ENCODE assay signal across 16 cellular contexts in genomic region chr2:102106133-102106556, GRCh38. TPM values are rescaled to one million over a fixed set of nuclear protein-coding genes. Genes with fewer than 3 reads are reported as not detected.
A peak's percentile ranks its signal among the peaks of the same experiment; 100 is the strongest.
DNase-seq lines count a peak whose midpoint lies in the region; ATAC-seq, FAIRE-seq and TF ChIP-seq lines count a peak whose summit lies in the region.
"Had no signal": no experiment of that assay in that cellular context is flagged by ENCODE, and none has a peak within 500 bp of the region (broad histone marks: within the 10 kb centered on the region; RNA-seq: fewer than 3 reads in every experiment).

No MANE protein-coding gene starts in this region.

- no peaks in the 10 kb centered on the region for H3K79me2 ChIP-seq in endothelial cell of umbilical vein (ENCODE audit: control insufficient read depth, insufficient read depth, low read length)

- no peaks in the 10 kb centered on the region for H3K27me3 ChIP-seq in endothelial cell of umbilical vein (ENCODE audit: control insufficient read depth in 2 of 2, insufficient read depth in 2 of 2, low read length in 2 of 2)
- no peaks in the 10 kb centered on the region for H3K27me3 ChIP-seq in lower lobe of right lung (ENCODE audit: low read depth)
- H3K27me3 ChIP-seq: BLaER1 treated with 17β-estradiol and CSF1 and Interleukin-3, amounts not matched to agents 10 nM and 100 nM had no signal

- DNase-seq in A549 (ENCODE audit: low read depth in 1 of 2, low spot score in 1 of 2) (peak; percentile 58 to 87), HFFc6 (peak; percentile 35), endothelial cell of umbilical vein (ENCODE audit: low read depth, low spot score) (no peak), lower lobe of right lung (no peak), NCI-H446 treated with DMSO at 0.1 percent for 48 hours (lab: John Stamatoyannopoulos, UW) (no peak), NCI-H2029 treated with DMSO at 0.1 percent for 48 hours (lab: John Stamatoyannopoulos, UW) (no peak), NCI-H187 treated with DMSO at 0.1 percent for 48 hours (lab: John Stamatoyannopoulos, UW) (no peak), NCI-H146 (lab: John Stamatoyannopoulos, UW) (no peak)
- DNase-seq: activated CD8-positive, alpha-beta memory T cell treated with anti-CD3 and anti-CD28 coated beads, Interleukin-2, amount 50 U/mL, for 48 hours; naive B cell; NCI-H1105; NK-92 treated with Interleukin-12 subunit alpha and Interleukin-12 subunit beta, amount 100 ng/mL, for 24 hours; stimulated activated CD4-positive, alpha-beta T cell treated with anti-CD3 and anti-CD28 coated beads, Interleukin-4, amount 100 ng/mL, for 24 hours had no signal

- TF ChIP-seq CTCF in A549 (IDR thresholded peaks at IDR 0.05) (no peak), HFFc6 (IDR thresholded peaks at IDR 0.05) (no peak), endothelial cell of umbilical vein (IDR thresholded peaks at IDR 0.05; ENCODE audit: extremely low read depth in 1 of 2, insufficient read depth in 1 of 2, low read depth in 1 of 2, low read length in 2 of 2) (no peak), lower lobe of right lung (IDR thresholded peaks at IDR 0.05) (no peak)

- H3K4me2 ChIP-seq in A549 (peak overlapping the region; percentile 74), endothelial cell of umbilical vein (ENCODE audit: insufficient read depth, low read length) (no peak overlapping the region)

- ATAC-seq in A549: peak; percentile 71 to 80
- peak; percentile 60 to 66 for ATAC-seq in lower lobe of right lung

- H2AFZ ChIP-seq in endothelial cell of umbilical vein (ENCODE audit: low read depth, low read length): no peak overlapping the region

- BruUV-seq in endothelial cell of umbilical vein (replicated peaks; lab: Mats Ljungman, UMichigan): no TSS peak

- H3K27ac ChIP-seq in A549 (peak overlapping the region; percentile 96 to 97), endothelial cell of umbilical vein (ENCODE audit: insufficient read depth, low read depth, low read length) (no peak overlapping the region), lower lobe of right lung (peak overlapping the region; percentile 37)
- H3K27ac ChIP-seq: BLaER1 treated with 17β-estradiol and CSF1 and Interleukin-3, amounts not matched to agents 10 nM and 100 nM had no signal

- CTCF ChIA-PET in A549 (lab: Yijun Ruan, JAX): interaction anchor here (1.3 to 3.7 kb wide), 7 partner anchors 14 to 134 kb away, joined by 4 to 29 read pairs (median 8); partner anchors contain the start of gene IL1R1
- CTCF ChIA-PET in endothelial cell of umbilical vein (lab: Charles Lee): interaction anchor here (1.0 to 3.8 kb wide), 4 partner anchors 12 to 134 kb away, joined by 3 to 20 read pairs (median 5); no protein-coding TSS in a partner anchor

- H3K36me3 ChIP-seq in endothelial cell of umbilical vein (ENCODE audit: control insufficient read depth in 2 of 2, extremely low read depth in 1 of 2, insufficient read depth in 2 of 2, low read length in 2 of 2): no peaks in the 10 kb centered on the region
- no peaks in the 10 kb centered on the region for H3K36me3 ChIP-seq in lower lobe of right lung
- H3K36me3 ChIP-seq: BLaER1 treated with 17β-estradiol and CSF1 and Interleukin-3, amounts not matched to agents 10 nM and 100 nM had no signal

- no peak overlapping the region for H3K9ac ChIP-seq in endothelial cell of umbilical vein (replicated peaks; ENCODE audit: extremely low read depth, insufficient read depth, low read length)
- H3K9ac ChIP-seq: BLaER1 treated with 17β-estradiol and CSF1 and Interleukin-3, amounts not matched to agents 10 nM and 100 nM had no signal

- H3K4me1 Mint-ChIP-seq in HFFc6 (ENCODE audit: low read depth): peaks cover 47% of the 10 kb centered on the region

- H4K20me1 ChIP-seq in endothelial cell of umbilical vein (replicated peaks; ENCODE audit: control insufficient read depth, extremely low read depth, insufficient read depth, low read length): no peaks in the 10 kb centered on the region
- H4K20me1 ChIP-seq: BLaER1 treated with 17β-estradiol and CSF1 and Interleukin-3, amounts not matched to agents 10 nM and 100 nM had no signal

- H3K27ac Mint-ChIP-seq in HFFc6: no peak overlapping the region
- H3K27ac Mint-ChIP-seq: naive B cell; T-helper 2 cell treated with Interferon-gamma antibody and Interleukin-4, amounts not matched to agents 5 μg/mL and 100 μg/mL, for 36 hours had no signal

- H3K4me3 Mint-ChIP-seq in HFFc6: peak overlapping the region; percentile 92
- H3K4me3 Mint-ChIP-seq: central memory CD8-positive, alpha-beta T cell; T-helper 2 cell treated with Interferon-gamma antibody and Interleukin-4, amounts not matched to agents 5 μg/mL and 100 μg/mL, for 36 hours had no signal

- peak in 1 of 2 experiments; percentile 40; a peak in 3 of 5 replicates for TF ChIP-seq RAD21 in A549 (conservative IDR thresholded peaks at IDR 0.05 in 1 of 2, IDR thresholded peaks at IDR 0.05 in 1 of 2)

- intact Hi-C loops in endothelial cell of umbilical vein (cut with micrococcal nuclease): loop anchor here (5.0 kb wide), 1 partner anchor 136 kb away; no protein-coding TSS in a partner anchor
- intact Hi-C loops in lower lobe of right lung (cut with DNase I): no loop called here

- H3K36me3 Mint-ChIP-seq in HFFc6 (ENCODE audit: low read depth): no peaks in the 10 kb centered on the region; the same call in 1 of the 2 replicates

- peaks cover 69% of the 10 kb centered on the region for H3K4me1 ChIP-seq in A549
- peaks cover 10% of the 10 kb centered on the region for H3K4me1 ChIP-seq in endothelial cell of umbilical vein (ENCODE audit: control insufficient read depth, extremely low read depth, insufficient read depth, low read length)
- H3K4me1 ChIP-seq in lower lobe of right lung: peaks cover 61% of the 10 kb centered on the region

- 2% methylated on average over 5 of the region's 5 CpGs for WGBS in A549 (ENCODE audit: missing lambda C conversion rate)

- no peaks in the 10 kb centered on the region for H3K9me1 ChIP-seq in endothelial cell of umbilical vein (replicated peaks; ENCODE audit: control insufficient read depth, extremely low read depth, insufficient read depth, low read length)

- H3K4me3 ChIP-seq in A549 (peak overlapping the region; percentile 41; the same call in 2 of the 3 replicates), endothelial cell of umbilical vein (replicated peaks in 1 of 3; ENCODE audit: insufficient read depth in 1 of 3, low read depth in 1 of 3, low read length in 3 of 3) (no peak overlapping the region), lower lobe of right lung (peak overlapping the region; percentile 45)
- H3K4me3 ChIP-seq: BLaER1 treated with 17β-estradiol and CSF1 and Interleukin-3, amounts not matched to agents 10 nM and 100 nM had no signal

- no peaks in the 10 kb centered on the region for H3K9me3 Mint-ChIP-seq in HFFc6
- H3K9me3 Mint-ChIP-seq: central memory CD8-positive, alpha-beta T cell had no signal

- no peaks in the 10 kb centered on the region for H3K27me3 Mint-ChIP-seq in HFFc6 (ENCODE audit: insufficient read depth)

- TF ChIP-seq EP300 in A549 (IDR thresholded peaks at IDR 0.05): peak; percentile 52 to 65; a peak in 2 of 5 replicates

- dilution Hi-C loops in endothelial cell of umbilical vein (cut with MboI; ENCODE audit: extremely low pct_ligation_motif_present, low sequenced_read_pairs): no loop called here

- TF ChIP-seq POLR2A in A549 (IDR thresholded peaks at IDR 0.05; ENCODE audit: low read length) (no peak), endothelial cell of umbilical vein (IDR thresholded peaks at IDR 0.05; ENCODE audit: low read depth, low read length) (no peak)

- POLR2A ChIA-PET in A549 (lab: Yijun Ruan, JAX) (interaction anchor here (0.5 to 3.1 kb wide), 5 partner anchors 24 to 135 kb away, joined by 3 to 16 read pairs (median 5); partner anchors contain the start of gene IL1R1), endothelial cell of umbilical vein (lab: Charles Lee) (no interaction called here)

- H3K9me3 ChIP-seq in A549: 0 out of 3 replicates have a peak, but pooled peaks cover 2% of the 10 kb centered on the region
- no peaks in the 10 kb centered on the region for H3K9me3 ChIP-seq in endothelial cell of umbilical vein (replicated peaks; ENCODE audit: control insufficient read depth, insufficient read depth, low read length)
- H3K9me3 ChIP-seq in lower lobe of right lung: no peaks in the 10 kb centered on the region

- FAIRE-seq in A549 (lab: Jason Lieb, UNC) (no peak), endothelial cell of umbilical vein (lab: Jason Lieb, UNC) (no peak)

TF ChIP-seq in A549, 52 proteins besides CTCF, POLR2A, EP300 and RAD21 (continues in another document):
- TF ChIP-seq PHF8 (IDR thresholded peaks at IDR 0.05; ENCODE audit: borderline replicate concordance, low read depth) (no peak), SMC3 (IDR thresholded peaks at IDR 0.05) (peak; percentile 23; the same call in 1 of the 3 replicates), ZNF302 (CRISPR knock-in tag; IDR thresholded peaks at IDR 0.05) (no peak), JUNB (IDR thresholded peaks at IDR 0.05) (peak; percentile 80)

TF ChIP-seq in endothelial cell of umbilical vein, 7 proteins besides CTCF, POLR2A, EP300 and RAD21 (continues in another document):
- TF ChIP-seq, protein P1, sequence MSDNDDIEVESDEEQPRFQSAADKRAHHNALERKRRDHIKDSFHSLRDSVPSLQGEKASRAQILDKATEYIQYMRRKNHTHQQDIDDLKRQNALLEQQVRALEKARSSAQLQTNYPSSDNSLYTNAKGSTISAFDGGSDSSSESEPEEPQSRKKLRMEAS (IDR thresholded peaks at IDR 0.05; ENCODE audit: insufficient read depth, insufficient read length): no peak
- TF ChIP-seq MYC (IDR thresholded peaks at IDR 0.05; ENCODE audit: low read depth, low read length): no peak
- TF ChIP-seq FOS (IDR thresholded peaks at IDR 0.05; ENCODE audit: borderline replicate concordance, insufficient read depth, low read length): no peak
- no peak for TF ChIP-seq EZH2 (IDR thresholded peaks at IDR 0.05; ENCODE audit: borderline replicate concordance, low read depth, low read length, severe bottlenecking)

RNA-seq across cellular contexts. Expression of gene IL1R1, which starts 36.4 kb away (rescaled TPM):
- polyA plus RNA-seq in A549 (2011; rRNA removed) (34.7 and 38.0 TPM in 2 replicates), A549 (2017; fragmentation: RNase III; extraction: RNeasy Plus Mini Kit Qiagen cat#74134 plus additional on column Dnase treatment) (25.3 to 35.9 TPM (median 32.5 TPM) in 3 replicates), endothelial cell of umbilical vein (5.4 and 5.6 TPM in 2 replicates)
- polyA plus RNA-seq in A549 (2012; cell fraction: cytosol; rRNA removed): 11.8 and 16.3 TPM in 2 replicates
- polyA plus RNA-seq in A549 (2012; cell fraction: nucleus; rRNA removed): 8.9 and 11.5 TPM in 2 replicates
- polyA minus RNA-seq in A549 (2011; rRNA and poly(A)+ RNA removed): 16.1 and 16.2 TPM in 2 replicates
- 10 to 100 TPM; 13.8 to 25.0 (median 22.9) TPM for total RNA-seq in HFFc6 (2021; fragmentation: NEBNext Ultra II Directional; extraction: Animal tissue kit (Norgen Biotek cat#: 25700))
- total RNA-seq in endothelial cell of umbilical vein (2.9 and 5.5 TPM in 2 replicates), lower lobe of right lung (152 TPM)
- polyA plus RNA-seq in endothelial cell of umbilical vein (2011; cell fraction: cytosol; rRNA removed): 4.9 TPM in 2 replicates
- 4.0 and 4.1 TPM in 2 replicates for polyA plus RNA-seq in endothelial cell of umbilical vein (2011; cell fraction: nucleus; rRNA removed)
- 2.0 and 2.4 TPM in 2 replicates for polyA plus RNA-seq in endothelial cell of umbilical vein (2012)
- polyA minus RNA-seq in endothelial cell of umbilical vein: 6.6 and 7.1 TPM in 2 replicates
- 0.31 TPM for polyA minus RNA-seq in endothelial cell of umbilical vein (2011; cell fraction: cytosol; rRNA and poly(A)+ RNA removed)
- polyA minus RNA-seq in endothelial cell of umbilical vein (2011; cell fraction: nucleus; rRNA and poly(A)+ RNA removed): 1.9 and 2.6 TPM in 2 replicates

Comparison
In these comparisons a context has a peak if more than half of its experiments do, and no peak if none do; other contexts are left out.
1. DNase-seq: peak in A549 (2 of 2) and HFFc6 (single experiment); none in endothelial cell of umbilical vein (single experiment), lower lobe of right lung (single experiment), NCI-H446 treated with DMSO at 0.1 percent for 48 hours (single experiment), NCI-H2029 treated with DMSO at 0.1 percent for 48 hours (single experiment), NCI-H187 treated with DMSO at 0.1 percent for 48 hours (single experiment) and NCI-H146 (single experiment).
2. H3K4me3 ChIP-seq: peak in A549 (single experiment) and lower lobe of right lung (single experiment); none in endothelial cell of umbilical vein (0 of 3).